In the genomic region with DNA sequence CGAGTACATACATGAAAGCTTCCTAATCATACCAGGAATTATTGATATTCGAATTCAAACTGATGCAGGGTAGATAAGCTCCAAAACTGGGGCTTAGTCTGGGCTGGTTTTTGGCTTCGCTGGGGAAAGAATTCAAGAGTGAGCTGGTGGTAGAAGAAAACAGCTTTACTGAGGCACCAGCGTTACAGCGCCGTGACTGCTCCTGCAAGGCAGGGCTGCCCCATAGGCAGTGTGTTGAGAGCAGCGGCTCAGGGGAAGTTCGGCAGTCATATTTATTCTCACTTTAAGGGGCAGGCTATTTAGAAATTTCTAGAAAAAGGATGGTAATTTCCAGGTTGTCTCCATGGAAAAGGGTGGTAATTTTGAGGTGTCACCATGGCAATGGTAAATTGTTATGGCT, we compare ENCODE assay signal across 27 cellular contexts.
"Had no signal": no experiment of that assay in that cellular context is flagged by ENCODE, and none has a peak within 500 bp of the region (broad histone marks: within the 10 kb centered on the region; RNA-seq: fewer than 3 reads in every experiment).

No MANE protein-coding gene starts in this region.

- H3K36me3 Mint-ChIP-seq: natural killer cell treated with Interleukin-12 subunit alpha and Interleukin-12 subunit beta and Interleukin-15 and Interleukin-18, amount 100 ng/mL, for 72 hours; stimulated activated effector memory CD8-positive, alpha-beta T cell treated with anti-CD3 and anti-CD28 coated beads, Interleukin-12 subunit alpha, Interleukin-12 subunit beta, amount 100 ng/mL, for 72 hours; stimulated activated naive B cell treated with anti-CD40 and anti-IgM and Interleukin-4, amounts not matched to agents 10 μg/mL and 1 μg/mL and 100 μg/mL, for 72 hours had no signal

- H3K27me3 Mint-ChIP-seq: natural killer cell treated with Interleukin-12 subunit alpha and Interleukin-12 subunit beta and Interleukin-15 and Interleukin-18, amount 100 ng/mL, for 72 hours; stimulated activated naive B cell treated with anti-CD40 and anti-IgM and Interleukin-4, amounts not matched to agents 10 μg/mL and 1 μg/mL and 100 μg/mL, for 72 hours; stimulated activated naive CD8-positive, alpha-beta T cell treated with anti-CD3 and anti-CD28 coated beads, Interleukin-15, Interleukin-2, amounts not matched to agents 100 ng/mL and 50 ng/mL, for 24 hours had no signal

- H3K27me3 ChIP-seq: neutrophil, pancreas, right lobe of liver, sigmoid colon, stomach, thyroid gland, tibial nerve, upper lobe of left lung, vagina had no signal

- H3K9me3 Mint-ChIP-seq: natural killer cell treated with Interleukin-12 subunit alpha and Interleukin-12 subunit beta and Interleukin-15 and Interleukin-18, amount 100 ng/mL, for 72 hours; nephron progenitor cell; neural crest cell had no signal

- H3K4me1 ChIP-seq: pancreas, prostate gland, right lobe of liver, sigmoid colon, stomach, thyroid gland, tibial nerve, upper lobe of left lung, vagina had no signal

- ATAC-seq: natural killer cell treated with Interleukin-12 subunit alpha and Interleukin-12 subunit beta and Interleukin-15 and Interleukin-18, amount 100 ng/mL, for 72 hours; pancreas; right cardiac atrium; right lobe of liver; stimulated activated effector memory CD8-positive, alpha-beta T cell treated with anti-CD3 and anti-CD28 coated beads, Interleukin-12 subunit alpha, Interleukin-12 subunit beta, amount 100 ng/mL, for 72 hours; stimulated activated naive B cell treated with anti-CD40 and anti-IgM and Interleukin-4, amounts not matched to agents 10 μg/mL and 1 μg/mL and 100 μg/mL, for 72 hours had no signal

- DNase-seq: nephron progenitor cell; nucleus accumbens; pancreas; right cardiac atrium; right lobe of liver; sigmoid colon; small intestine; stimulated activated CD4-positive, alpha-beta T cell treated with anti-CD3 and anti-CD28 coated beads, Interleukin-15, amount 100 ng/mL, for 24 hours; stimulated activated CD4-positive, alpha-beta T cell treated with anti-CD3 and anti-CD28 coated beads, Interleukin-2, amount 100 ng/mL, for 24 hours; stimulated activated CD4-positive, alpha-beta T cell treated with anti-CD3 and anti-CD28 coated beads, Interleukin-2, amount 100 ng/mL, for 48 hours; stimulated activated CD4-positive, alpha-beta T cell treated with anti-CD3 and anti-CD28 coated beads, Interleukin-4, amount 100 ng/mL, for 24 hours; stimulated activated naive B cell treated with anti-CD40 and anti-IgM and Interleukin-4, amounts not matched to agents 10 μg/mL and 1 μg/mL and 100 μg/mL, for 72 hours; stimulated activated naive CD4-positive, alpha-beta T cell treated with Interleukin-2 at 50 U/mL for 16 hours; stomach; thyroid gland; trophoblast cell had no signal

- H3K4me3 ChIP-seq: pancreas, prostate gland, right lobe of liver, sigmoid colon, stomach, thoracic aorta, thyroid gland, tibial nerve, upper lobe of left lung, vagina had no signal

- H3K36me3 ChIP-seq: neutrophil, pancreas, prostate gland, right lobe of liver, sigmoid colon, stomach, thoracic aorta, thyroid gland, tibial nerve, upper lobe of left lung, vagina had no signal

- H3K9me3 ChIP-seq: neutrophil, pancreas, prostate gland, right lobe of liver, sigmoid colon, stomach, thoracic aorta, thyroid gland, tibial nerve, upper lobe of left lung, vagina had no signal

- H3K27ac Mint-ChIP-seq: natural killer cell treated with Interleukin-12 subunit alpha and Interleukin-12 subunit beta and Interleukin-15 and Interleukin-18, amount 100 ng/mL, for 72 hours; nephron progenitor cell; stimulated activated effector memory CD8-positive, alpha-beta T cell treated with anti-CD3 and anti-CD28 coated beads, Interleukin-12 subunit alpha, Interleukin-12 subunit beta, amount 100 ng/mL, for 72 hours; stimulated activated naive B cell treated with anti-CD40 and anti-IgM and Interleukin-4, amounts not matched to agents 10 μg/mL and 1 μg/mL and 100 μg/mL, for 72 hours; stimulated activated naive CD8-positive, alpha-beta T cell treated with anti-CD3 and anti-CD28 coated beads, Interleukin-15, Interleukin-2, amounts not matched to agents 100 ng/mL and 50 ng/mL, for 24 hours had no signal

- H3K4me1 Mint-ChIP-seq: stimulated activated effector memory CD8-positive, alpha-beta T cell treated with anti-CD3 and anti-CD28 coated beads, Interleukin-12 subunit alpha, Interleukin-12 subunit beta, amount 100 ng/mL, for 72 hours had no signal

- FAIRE-seq: pancreas, small intestine, urothelium cell line had no signal

- H3K4me3 Mint-ChIP-seq: natural killer cell treated with Interleukin-12 subunit alpha and Interleukin-12 subunit beta and Interleukin-15 and Interleukin-18, amount 100 ng/mL, for 72 hours; nephron progenitor cell; neural crest cell; stimulated activated effector memory CD8-positive, alpha-beta T cell treated with anti-CD3 and anti-CD28 coated beads, Interleukin-12 subunit alpha, Interleukin-12 subunit beta, amount 100 ng/mL, for 72 hours; stimulated activated naive B cell treated with anti-CD40 and anti-IgM and Interleukin-4, amounts not matched to agents 10 μg/mL and 1 μg/mL and 100 μg/mL, for 72 hours; stimulated activated naive CD8-positive, alpha-beta T cell treated with anti-CD3 and anti-CD28 coated beads, Interleukin-15, Interleukin-2, amounts not matched to agents 100 ng/mL and 50 ng/mL, for 24 hours had no signal

- H3K27ac ChIP-seq: neutrophil, pancreas, prostate gland, right lobe of liver, sigmoid colon, stomach, thoracic aorta, thyroid gland, tibial nerve, upper lobe of left lung, vagina had no signal
